Comparison of ENCODE assay signal across 8 cellular contexts in the genomic region with DNA sequence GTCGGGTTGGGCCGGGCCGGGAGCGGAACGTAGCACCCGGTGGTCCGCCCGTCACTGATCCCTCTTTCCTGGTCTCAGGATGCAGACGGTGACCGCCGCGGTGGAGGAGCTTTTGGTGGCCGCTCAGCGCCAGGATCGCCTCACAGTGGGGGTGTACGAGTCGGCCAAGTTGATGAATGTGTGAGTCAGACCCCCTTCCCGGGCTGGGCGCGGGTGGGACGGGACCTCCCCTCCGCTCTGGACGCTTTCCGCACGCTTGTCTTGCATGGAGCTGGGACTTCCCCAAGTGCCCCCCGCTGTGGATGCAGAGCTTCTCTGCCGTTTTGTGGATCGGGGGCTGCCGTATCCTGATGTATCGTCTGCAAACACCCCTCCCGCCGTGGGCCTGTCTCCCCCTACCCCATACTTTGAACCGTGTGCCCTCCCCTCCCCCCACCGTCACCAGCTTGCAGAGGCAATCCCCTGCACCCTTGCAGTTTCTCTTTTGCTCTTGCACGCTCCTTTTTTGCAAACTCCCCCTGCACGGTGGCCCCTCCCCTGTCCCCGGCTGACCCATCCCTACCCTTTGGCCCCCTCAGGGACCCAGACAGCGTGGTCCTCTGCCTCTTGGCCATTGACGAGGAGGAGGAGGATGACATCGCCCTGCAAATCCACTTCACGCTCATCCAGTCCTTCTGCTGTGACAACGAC. TPM values are rescaled to one million over a fixed set of nuclear protein-coding genes. Genes with fewer than 3 reads are reported as not detected.
DNase-seq lines count a peak whose midpoint lies in the region; ATAC-seq, FAIRE-seq and TF ChIP-seq lines count a peak whose summit lies in the region.

No MANE protein-coding gene starts in this region.

- H3K27me3 ChIP-seq in cardiac muscle cell (no peaks in the 10 kb centered on the region), prostate gland (replicated peaks; ENCODE audit: insufficient read depth) (no peaks in the 10 kb centered on the region)

- H3K4me1 Mint-ChIP-seq in activated naive CD4-positive, alpha-beta T cell treated with anti-CD3 and anti-CD28 coated beads, Interleukin-2, amount 10 ng/mL, durations not matched to agents 7 days and 5 days: peaks cover 35% of the 10 kb centered on the region

- H3K4me3 ChIP-seq in HFF-Myc (replicated peaks; ENCODE audit: low read depth, low read length): peak overlapping the region; percentile 95
- H3K4me3 ChIP-seq in cardiac muscle cell: peak overlapping the region; percentile 96
- H3K4me3 ChIP-seq in prostate gland: peak overlapping the region; percentile 89

- peak; percentile 55 for DNase-seq in D341Med (ENCODE audit: low spot score)
- DNase-seq in HFF-Myc (ENCODE audit: extremely low read depth, low read depth): no peak
- peak; percentile 80 for DNase-seq in RCC 7860 (ENCODE audit: low spot score)
- DNase-seq in activated naive CD4-positive, alpha-beta T cell treated with anti-CD3 and anti-CD28 coated beads, Interleukin-2, amount 10 ng/mL, durations not matched to agents 7 days and 5 days: peak; percentile 81
- peak; percentile 51 to 66 for DNase-seq in cardiac muscle cell (ENCODE audit: low read depth in 1 of 2, low spot score in 1 of 2)
- no peak for DNase-seq in prostate gland (ENCODE audit: low spot score)
- DNase-seq in NCI-H446 treated with DMSO at 0.1 percent for 48 hours (lab: John Stamatoyannopoulos, UW): no peak

- peak overlapping the region; percentile 92 for H3K27ac Mint-ChIP-seq in activated naive CD4-positive, alpha-beta T cell treated with anti-CD3 and anti-CD28 coated beads, Interleukin-2, amount 10 ng/mL, durations not matched to agents 7 days and 5 days

- intact Hi-C loops in prostate gland (cut with DNase I): loop anchor here (2.0 to 10.0 kb wide), 2 partner anchors 66 to 268 kb away; partner anchors contain the start of gene SLC39A3

- H3K4me1 ChIP-seq in cardiac muscle cell (ENCODE audit: low read depth): peaks cover 12% of the 10 kb centered on the region
- H3K4me1 ChIP-seq in prostate gland (replicated peaks): no peaks in the 10 kb centered on the region

- TF ChIP-seq CTCF in HFF-Myc (IDR thresholded peaks at IDR 0.05; ENCODE audit: low read depth, low read length, missing control alignments): no peak
- no peak for TF ChIP-seq CTCF in cardiac muscle cell (IDR thresholded peaks at IDR 0.05; ENCODE audit: low read depth, low read length)
- TF ChIP-seq CTCF in prostate gland (IDR thresholded peaks at IDR 0.05): peak in 1 of 4 experiments; percentile 7

- no peaks in the 10 kb centered on the region for H3K36me3 ChIP-seq in cardiac muscle cell
- no peaks in the 10 kb centered on the region for H3K36me3 ChIP-seq in prostate gland

- peaks cover 9% of the 10 kb centered on the region for H3K27me3 Mint-ChIP-seq in activated naive CD4-positive, alpha-beta T cell treated with anti-CD3 and anti-CD28 coated beads, Interleukin-2, amount 10 ng/mL, durations not matched to agents 7 days and 5 days

- CTCF ChIA-PET in activated naive CD4-positive, alpha-beta T cell treated with anti-CD3 and anti-CD28 coated beads, Interleukin-2, amount 10 ng/mL, durations not matched to agents 7 days and 5 days (lab: Charles Lee): interaction anchor here (0.7 to 4.2 kb wide), 18 partner anchors 14 to 161 kb away, joined by 3 to 63 read pairs (median 4); partner anchors contain the start of gene LMNB2

- peaks cover 21% of the 10 kb centered on the region for H3K36me3 Mint-ChIP-seq in activated naive CD4-positive, alpha-beta T cell treated with anti-CD3 and anti-CD28 coated beads, Interleukin-2, amount 10 ng/mL, durations not matched to agents 7 days and 5 days

- no peaks in the 10 kb centered on the region for H3K9me3 ChIP-seq in cardiac muscle cell (ENCODE audit: low read depth)
- H3K9me3 ChIP-seq in prostate gland: no peaks in the 10 kb centered on the region

- peak overlapping the region; percentile 89 for H3K4me3 Mint-ChIP-seq in activated naive CD4-positive, alpha-beta T cell treated with anti-CD3 and anti-CD28 coated beads, Interleukin-2, amount 10 ng/mL, durations not matched to agents 7 days and 5 days

- no peak for TF ChIP-seq POLR2A in prostate gland (IDR thresholded peaks at IDR 0.05)

- ATAC-seq in GM18868 (IDR thresholded peaks at IDR 0.05; ENCODE audit: unreplicated experiment): no peak

- no peak for FAIRE-seq in RCC 7860 (lab: Jason Lieb, UNC)

- WGBS in prostate gland: 1% methylated on average over 30 of the region's 42 CpGs

- H3K27ac ChIP-seq in cardiac muscle cell (peak overlapping the region; percentile 69), prostate gland (peak overlapping the region; percentile 96 to 99)

- H3K9me3 Mint-ChIP-seq in activated naive CD4-positive, alpha-beta T cell treated with anti-CD3 and anti-CD28 coated beads, Interleukin-2, amount 10 ng/mL, durations not matched to agents 7 days and 5 days: no peaks in the 10 kb centered on the region

RNA-seq across cellular contexts. Expression of gene GADD45B, which starts 0.7 kb away (rescaled TPM):
- 44.8 and 75.2 TPM in 2 replicates for total RNA-seq in cardiac muscle cell
- 30.5 and 66.4 TPM in 2 replicates for polyA plus RNA-seq in cardiac muscle cell
- total RNA-seq in prostate gland: 10 to 100 TPM; 90.7 to 94.6 TPM

RNA-seq across cellular contexts. Expression of gene LMNB2, which starts 19.8 kb away (rescaled TPM):
- total RNA-seq in cardiac muscle cell: 78.6 and 127 TPM in 2 replicates
- 42.5 and 66.9 TPM in 2 replicates for polyA plus RNA-seq in cardiac muscle cell
- 10 to 100 TPM; 28.5 to 39.1 TPM for total RNA-seq in prostate gland

RNA-seq across cellular contexts. Expression of gene TIMM13, which starts 49.2 kb away (rescaled TPM):
- 76.7 and 93.0 TPM in 2 replicates for total RNA-seq in cardiac muscle cell
- polyA plus RNA-seq in cardiac muscle cell: 287 and 292 TPM in 2 replicates
- total RNA-seq in prostate gland: 10 to 100 TPM; 52.0 to 52.3 TPM

Comparison
In these comparisons a context has a peak if more than half of its experiments do, and no peak if none do; other contexts are left out.
1. DNase-seq: peak in D341Med (single experiment), RCC 7860 (single experiment), activated naive CD4-positive, alpha-beta T cell treated with anti-CD3 and anti-CD28 coated beads, Interleukin-2, amount 10 ng/mL, durations not matched to agents 7 days and 5 days (single experiment) and cardiac muscle cell (2 of 2); none in HFF-Myc (single experiment), prostate gland (single experiment) and NCI-H446 treated with DMSO at 0.1 percent for 48 hours (single experiment).
2. Peak in every context shown above with its lines, with median percentiles within 50 percentile points of each other: H3K4me3 ChIP-seq.